In genomic region chr16:86519649-86520316, GRCh38 we compare ENCODE assay signal across 8 cellular contexts. TPM values are rescaled to one million over a fixed set of nuclear protein-coding genes. Genes with fewer than 3 reads are reported as not detected.
DNase-seq lines count a peak whose midpoint lies in the region; ATAC-seq, FAIRE-seq and TF ChIP-seq lines count a peak whose summit lies in the region.

No MANE protein-coding gene starts in this region.

- peak overlapping the region; percentile 29 for H3K4me2 ChIP-seq in keratinocyte (ENCODE audit: control insufficient read depth, extremely low read depth, insufficient read depth, low read depth, low read length)

- peak overlapping the region in 1 of 5 experiments; percentile 45 for H3K4me3 Mint-ChIP-seq in brain

- FAIRE-seq in keratinocyte (lab: Jason Lieb, UNC) = no peak

- H2AFZ ChIP-seq in keratinocyte (ENCODE audit: control insufficient read depth, low read length) = peak overlapping the region; percentile 6

- H3K36me3 Mint-ChIP-seq in brain = no peaks in the 10 kb centered on the region

- no peaks in the 10 kb centered on the region for H3K9me3 ChIP-seq in keratinocyte (ENCODE audit: control insufficient read depth, low read depth, low read length)

- no peak overlapping the region for H3K9ac ChIP-seq in keratinocyte (ENCODE audit: control insufficient read depth, extremely low read depth, insufficient read depth, low read length)

- DNase-seq in D341Med (ENCODE audit: low spot score) = peak; percentile 77
- peak; percentile 96 for DNase-seq in HuH-7 (ENCODE audit: low spot score)
- DNase-seq in T1000 (lab: John Stamatoyannopoulos, UW) = peak; percentile 28
- no peak for DNase-seq in keratinocyte (ENCODE audit: low read depth, low spot score)
- peak in 3 of 4 experiments; percentile 30 to 49 (median 36) for DNase-seq in stimulated activated CD4-positive, alpha-beta T cell treated with anti-CD3 and anti-CD28 coated beads, Interleukin-1b, Interleukin-23, amount 100 ng/mL, for 24 hours (ENCODE audit: low read depth in 4 of 4, low spot score in 1 of 4)
- no peak for DNase-seq in occipital lobe (lab: John Stamatoyannopoulos, UW)

- H3K27me3 Mint-ChIP-seq in brain = peaks cover 88% of the 10 kb centered on the region

- H3K9me1 ChIP-seq in keratinocyte (ENCODE audit: control insufficient read depth, extremely low read depth, insufficient read depth, low read length) = no peaks in the 10 kb centered on the region

- peaks cover 2% of the 10 kb centered on the region for H4K20me1 ChIP-seq in keratinocyte (ENCODE audit: control insufficient read depth, extremely low read depth, insufficient read depth, low read length)

- no peak overlapping the region for H3K4me3 ChIP-seq in keratinocyte (ENCODE audit: control insufficient read depth in 2 of 3, extremely low read depth in 1 of 3, insufficient read depth in 2 of 3, low read depth in 1 of 3, low read length in 3 of 3)

- H3K36me3 ChIP-seq in keratinocyte (ENCODE audit: control insufficient read depth in 2 of 2, extremely low read depth in 1 of 2, insufficient read depth in 2 of 2, low read length in 2 of 2) = no peaks in the 10 kb centered on the region

- TF ChIP-seq CTCF in brain (conservative IDR thresholded peaks at IDR 0.05) (peak; percentile 98 to 99), keratinocyte (optimal IDR thresholded peaks at IDR 0.05 in 1 of 3, IDR thresholded peaks at IDR 0.05 in 1 of 3, conservative IDR thresholded peaks at IDR 0.05 in 1 of 3; ENCODE audit: extremely low read depth in 1 of 3, insufficient read depth in 2 of 3, low read length in 3 of 3) (peak; percentile 85 to 91 (median 86))

- H3K4me1 ChIP-seq in keratinocyte (ENCODE audit: control insufficient read depth, extremely low read depth, insufficient read depth, low read length) = no peaks in the 10 kb centered on the region

- peaks cover 61% of the 10 kb centered on the region for H3K27me3 ChIP-seq in keratinocyte (ENCODE audit: control insufficient read depth, extremely low read depth, insufficient read depth, low read length)

- peaks cover 0 to 6% (median 0%) of the 10 kb centered on the region in 5 experiments for H3K9me3 Mint-ChIP-seq in brain

- H3K27ac ChIP-seq in keratinocyte (ENCODE audit: control insufficient read depth, insufficient read depth, low read length) = no peak overlapping the region

- no peak for ATAC-seq in GM19455 (IDR thresholded peaks at IDR 0.05; ENCODE audit: unreplicated experiment)

- dilution Hi-C loops in keratinocyte (cut with MboI; ENCODE audit: extremely low pct_ligation_motif_present, low sequenced_read_pairs) = loop anchor here (10.0 kb wide), 1 partner anchor 445 kb away; no protein-coding TSS in a partner anchor

- H3K4me1 Mint-ChIP-seq in brain = no peaks in the 10 kb centered on the region

- peak overlapping the region in 1 of 5 experiments; percentile 67 for H3K27ac Mint-ChIP-seq in brain

- H3K79me2 ChIP-seq in keratinocyte (ENCODE audit: control insufficient read depth, insufficient read depth, low read length) = no peaks in the 10 kb centered on the region

RNA-seq across cellular contexts. Expression of gene FOXF1, which starts 9.5 kb away (rescaled TPM):
- 1.4 TPM for polyA plus RNA-seq in brain (ENCODE audit: insufficient read depth, low read depth, low replicate concordance)
- polyA plus RNA-seq in keratinocyte = not detected in 3 replicates
- not detected for polyA plus RNA-seq in keratinocyte (2011; ENCODE audit: low read depth)
- polyA plus RNA-seq in keratinocyte (2011; cell fraction: cytosol; rRNA removed) = not detected in 2 replicates
- not detected in 2 replicates for polyA plus RNA-seq in keratinocyte (2011; cell fraction: nucleus; rRNA removed)
- not detected in 2 replicates for polyA plus RNA-seq in keratinocyte (2012; ENCODE audit: low replicate concordance)
- not detected in 3 replicates for polyA minus RNA-seq in keratinocyte
- polyA minus RNA-seq in keratinocyte (2011; cell fraction: cytosol; rRNA and poly(A)+ RNA removed) = not detected
- not detected in 2 replicates for polyA minus RNA-seq in keratinocyte (2011; cell fraction: nucleus; rRNA and poly(A)+ RNA removed)
- 0.47 TPM for total RNA-seq in occipital lobe

RNA-seq across cellular contexts. Expression of gene MTHFSD, which starts 35.3 kb away (rescaled TPM):
- polyA plus RNA-seq in brain (ENCODE audit: insufficient read depth, low read depth, low replicate concordance) = 20.8 TPM
- 11.5 to 16.2 TPM (median 14.7 TPM) in 3 replicates for polyA plus RNA-seq in keratinocyte
- 6.9 TPM for polyA plus RNA-seq in keratinocyte (2011; ENCODE audit: low read depth)
- polyA plus RNA-seq in keratinocyte (2011; cell fraction: cytosol; rRNA removed) = 6.7 and 7.5 TPM in 2 replicates
- polyA plus RNA-seq in keratinocyte (2011; cell fraction: nucleus; rRNA removed) = 56.3 and 57.2 TPM in 2 replicates
- 10.6 and 12.0 TPM in 2 replicates for polyA plus RNA-seq in keratinocyte (2012; ENCODE audit: low replicate concordance)
- polyA minus RNA-seq in keratinocyte = 3.4 to 14.0 TPM (median 13.6 TPM) in 3 replicates
- polyA minus RNA-seq in keratinocyte (2011; cell fraction: cytosol; rRNA and poly(A)+ RNA removed) = 5.2 TPM
- polyA minus RNA-seq in keratinocyte (2011; cell fraction: nucleus; rRNA and poly(A)+ RNA removed) = 17.8 and 25.4 TPM in 2 replicates
- total RNA-seq in occipital lobe = 10.3 TPM

RNA-seq across cellular contexts. Expression of gene FOXC2, which starts 46.8 kb away (rescaled TPM):
- 0.71 TPM for polyA plus RNA-seq in brain (ENCODE audit: insufficient read depth, low read depth, low replicate concordance)
- 0.02 TPM in 1 of 3 replicates, not detected in the others for polyA plus RNA-seq in keratinocyte
- polyA plus RNA-seq in keratinocyte (2011; ENCODE audit: low read depth) = not detected
- not detected in 2 replicates for polyA plus RNA-seq in keratinocyte (2011; cell fraction: cytosol; rRNA removed)
- polyA plus RNA-seq in keratinocyte (2011; cell fraction: nucleus; rRNA removed) = 0.05 TPM in 1 of 2 replicates, not detected in the other
- 0.07 TPM in 1 of 2 replicates, not detected in the other for polyA plus RNA-seq in keratinocyte (2012; ENCODE audit: low replicate concordance)
- not detected in 3 replicates for polyA minus RNA-seq in keratinocyte
- not detected for polyA minus RNA-seq in keratinocyte (2011; cell fraction: cytosol; rRNA and poly(A)+ RNA removed)
- not detected in 2 replicates for polyA minus RNA-seq in keratinocyte (2011; cell fraction: nucleus; rRNA and poly(A)+ RNA removed)
- total RNA-seq in occipital lobe = 0.62 TPM

RNA-seq across cellular contexts. Expression of gene FOXL1, which starts 58.6 kb away (rescaled TPM):
- 0.22 TPM for polyA plus RNA-seq in brain (ENCODE audit: insufficient read depth, low read depth, low replicate concordance)
- polyA plus RNA-seq in keratinocyte = 0.10 to 0.13 TPM (median 0.11 TPM) in 3 replicates
- 0.11 TPM for polyA plus RNA-seq in keratinocyte (2011; ENCODE audit: low read depth)
- 0.08 and 0.09 TPM in 2 replicates for polyA plus RNA-seq in keratinocyte (2011; cell fraction: cytosol; rRNA removed)
- 0.13 and 0.15 TPM in 2 replicates for polyA plus RNA-seq in keratinocyte (2011; cell fraction: nucleus; rRNA removed)
- 0.11 and 0.24 TPM in 2 replicates for polyA plus RNA-seq in keratinocyte (2012; ENCODE audit: low replicate concordance)
- 0.07 TPM in 1 of 3 replicates, not detected in the others for polyA minus RNA-seq in keratinocyte
- polyA minus RNA-seq in keratinocyte (2011; cell fraction: cytosol; rRNA and poly(A)+ RNA removed) = not detected
- 0.11 and 0.23 TPM in 2 replicates for polyA minus RNA-seq in keratinocyte (2011; cell fraction: nucleus; rRNA and poly(A)+ RNA removed)
- total RNA-seq in occipital lobe = 0.47 TPM

Comparison
In these comparisons a context has a peak if more than half of its experiments do, and no peak if none do; other contexts are left out.
1. DNase-seq: peak in D341Med (single experiment), HuH-7 (single experiment), T1000 (single experiment) and stimulated activated CD4-positive, alpha-beta T cell treated with anti-CD3 and anti-CD28 coated beads, Interleukin-1b, Interleukin-23, amount 100 ng/mL, for 24 hours (3 of 4); none in keratinocyte (single experiment) and occipital lobe (single experiment).